1 cellular context compared by ENCODE assay signal in the genomic region with DNA sequence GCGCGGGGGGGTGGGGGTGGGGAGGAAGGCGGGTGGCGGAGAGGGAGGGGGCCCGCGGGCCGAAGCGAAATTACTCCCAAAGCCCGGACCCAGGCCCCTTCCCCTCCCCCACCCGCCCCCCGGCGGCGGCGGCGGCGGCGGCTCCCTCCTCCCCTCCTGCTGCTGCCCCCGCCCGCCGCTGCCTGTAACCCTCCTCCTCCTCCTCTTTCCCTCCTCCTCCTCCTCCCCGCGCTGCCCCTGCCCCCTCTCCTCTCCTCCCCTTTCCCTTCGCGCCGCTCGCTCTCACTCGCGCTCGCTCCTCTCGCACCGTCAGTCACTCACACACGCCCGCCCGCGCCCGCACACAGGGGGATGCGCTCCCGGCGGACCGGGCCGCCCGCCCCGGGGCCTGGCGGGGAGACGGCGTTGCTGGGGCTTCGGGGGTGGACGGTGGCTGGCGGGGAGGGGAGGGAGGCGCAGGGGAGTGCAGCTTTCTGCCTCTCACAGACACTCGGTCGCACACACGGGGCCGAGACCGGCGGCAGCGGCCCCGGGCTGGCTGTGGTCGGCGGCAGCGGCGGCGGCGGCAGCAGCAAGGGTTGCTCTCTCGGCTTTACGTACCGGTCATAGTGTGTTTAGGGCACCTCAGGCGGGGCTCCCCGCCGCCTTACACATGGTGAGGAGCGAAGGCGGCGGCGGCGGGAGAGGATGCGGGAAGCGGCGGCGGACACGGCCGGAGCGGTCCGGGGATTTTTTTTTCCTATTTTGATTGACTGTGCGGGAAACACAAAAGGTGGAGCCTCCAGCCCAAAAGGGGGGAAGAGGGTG.
TF ChIP-seq lines count a peak whose summit lies in the region.

No MANE protein-coding gene starts in this region.

TF ChIP-seq in HepG2, 621 proteins besides CTCF, POLR2A, EP300 and RAD21 (continued from another document and continues in another):
- TF ChIP-seq, protein P1, sequence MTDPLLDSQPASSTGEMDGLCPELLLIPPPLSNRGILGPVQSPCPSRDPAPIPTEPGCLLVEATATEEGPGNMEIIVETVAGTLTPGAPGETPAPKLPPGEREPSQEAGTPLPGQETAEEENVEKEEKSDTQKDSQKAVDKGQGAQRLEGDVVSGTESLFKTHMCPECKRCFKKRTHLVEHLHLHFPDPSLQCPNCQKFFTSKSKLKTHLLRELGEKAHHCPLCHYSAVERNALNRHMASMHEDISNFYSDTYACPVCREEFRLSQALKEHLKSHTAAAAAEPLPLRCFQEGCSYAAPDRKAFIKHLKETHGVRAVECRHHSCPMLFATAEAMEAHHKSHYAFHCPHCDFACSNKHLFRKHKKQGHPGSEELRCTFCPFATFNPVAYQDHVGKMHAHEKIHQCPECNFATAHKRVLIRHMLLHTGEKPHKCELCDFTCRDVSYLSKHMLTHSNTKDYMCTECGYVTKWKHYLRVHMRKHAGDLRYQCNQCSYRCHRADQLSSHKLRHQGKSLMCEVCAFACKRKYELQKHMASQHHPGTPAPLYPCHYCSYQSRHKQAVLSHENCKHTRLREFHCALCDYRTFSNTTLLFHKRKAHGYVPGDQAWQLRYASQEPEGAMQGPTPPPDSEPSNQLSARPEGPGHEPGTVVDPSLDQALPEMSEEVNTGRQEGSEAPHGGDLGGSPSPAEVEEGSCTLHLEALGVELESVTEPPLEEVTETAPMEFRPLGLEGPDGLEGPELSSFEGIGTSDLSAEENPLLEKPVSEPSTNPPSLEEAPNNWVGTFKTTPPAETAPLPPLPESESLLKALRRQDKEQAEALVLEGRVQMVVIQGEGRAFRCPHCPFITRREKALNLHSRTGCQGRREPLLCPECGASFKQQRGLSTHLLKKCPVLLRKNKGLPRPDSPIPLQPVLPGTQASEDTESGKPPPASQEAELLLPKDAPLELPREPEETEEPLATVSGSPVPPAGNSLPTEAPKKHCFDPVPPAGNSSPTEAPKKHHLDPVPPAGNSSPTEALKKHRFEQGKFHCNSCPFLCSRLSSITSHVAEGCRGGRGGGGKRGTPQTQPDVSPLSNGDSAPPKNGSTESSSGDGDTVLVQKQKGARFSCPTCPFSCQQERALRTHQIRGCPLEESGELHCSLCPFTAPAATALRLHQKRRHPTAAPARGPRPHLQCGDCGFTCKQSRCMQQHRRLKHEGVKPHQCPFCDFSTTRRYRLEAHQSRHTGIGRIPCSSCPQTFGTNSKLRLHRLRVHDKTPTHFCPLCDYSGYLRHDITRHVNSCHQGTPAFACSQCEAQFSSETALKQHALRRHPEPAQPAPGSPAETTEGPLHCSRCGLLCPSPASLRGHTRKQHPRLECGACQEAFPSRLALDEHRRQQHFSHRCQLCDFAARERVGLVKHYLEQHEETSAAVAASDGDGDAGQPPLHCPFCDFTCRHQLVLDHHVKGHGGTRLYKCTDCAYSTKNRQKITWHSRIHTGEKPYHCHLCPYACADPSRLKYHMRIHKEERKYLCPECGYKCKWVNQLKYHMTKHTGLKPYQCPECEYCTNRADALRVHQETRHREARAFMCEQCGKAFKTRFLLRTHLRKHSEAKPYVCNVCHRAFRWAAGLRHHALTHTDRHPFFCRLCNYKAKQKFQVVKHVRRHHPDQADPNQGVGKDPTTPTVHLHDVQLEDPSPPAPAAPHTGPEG (CRISPR knock-in tag; IDR thresholded peaks at IDR 0.05): peak; percentile 81; the same call in 1 of the 2 replicates
- TF ChIP-seq SAP130 (CRISPR knock-in tag; IDR thresholded peaks at IDR 0.05; ENCODE audit: low read depth): peak; percentile 59
- TF ChIP-seq JUND (CRISPR knock-in tag; IDR thresholded peaks at IDR 0.05): no peak
- peak; percentile 48 for TF ChIP-seq HDAC1 (CRISPR knock-in tag; IDR thresholded peaks at IDR 0.05)
- 0 out of 2 replicates have a peak, but pooled peaks have one; percentile 5 for TF ChIP-seq MTA1 (CRISPR knock-in tag; IDR thresholded peaks at IDR 0.05; ENCODE audit: borderline replicate concordance)
- TF ChIP-seq REL (CRISPR knock-in tag; conservative IDR thresholded peaks at IDR 0.05): no peak; the same call in 1 of the 2 replicates
- no peak for TF ChIP-seq ZNF781 (CRISPR knock-in tag; IDR thresholded peaks at IDR 0.05; ENCODE audit: borderline replicate concordance, not compliant biosample characterization)
- peak; percentile 70 for TF ChIP-seq ZNF281 (CRISPR knock-in tag; IDR thresholded peaks at IDR 0.05; ENCODE audit: borderline replicate concordance)
- 0 out of 2 replicates have a peak, but pooled peaks have one; percentile 75 for TF ChIP-seq ZNF33B (CRISPR knock-in tag; IDR thresholded peaks at IDR 0.05)
- TF ChIP-seq ATF7 (IDR thresholded peaks at IDR 0.05): no peak
- TF ChIP-seq ATF7 (CRISPR knock-in tag; IDR thresholded peaks at IDR 0.05): no peak
- peak; percentile 15 for TF ChIP-seq CBX1 (IDR thresholded peaks at IDR 0.05; ENCODE audit: low read depth)
- TF ChIP-seq, protein P2, sequence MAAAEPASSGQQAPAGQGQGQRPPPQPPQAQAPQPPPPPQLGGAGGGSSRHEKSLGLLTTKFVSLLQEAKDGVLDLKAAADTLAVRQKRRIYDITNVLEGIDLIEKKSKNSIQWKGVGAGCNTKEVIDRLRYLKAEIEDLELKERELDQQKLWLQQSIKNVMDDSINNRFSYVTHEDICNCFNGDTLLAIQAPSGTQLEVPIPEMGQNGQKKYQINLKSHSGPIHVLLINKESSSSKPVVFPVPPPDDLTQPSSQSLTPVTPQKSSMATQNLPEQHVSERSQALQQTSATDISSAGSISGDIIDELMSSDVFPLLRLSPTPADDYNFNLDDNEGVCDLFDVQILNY (CRISPR knock-in tag; conservative IDR thresholded peaks at IDR 0.05): 0 out of 2 replicates have a peak, but pooled peaks have one; percentile 49
- TF ChIP-seq, protein P3, sequence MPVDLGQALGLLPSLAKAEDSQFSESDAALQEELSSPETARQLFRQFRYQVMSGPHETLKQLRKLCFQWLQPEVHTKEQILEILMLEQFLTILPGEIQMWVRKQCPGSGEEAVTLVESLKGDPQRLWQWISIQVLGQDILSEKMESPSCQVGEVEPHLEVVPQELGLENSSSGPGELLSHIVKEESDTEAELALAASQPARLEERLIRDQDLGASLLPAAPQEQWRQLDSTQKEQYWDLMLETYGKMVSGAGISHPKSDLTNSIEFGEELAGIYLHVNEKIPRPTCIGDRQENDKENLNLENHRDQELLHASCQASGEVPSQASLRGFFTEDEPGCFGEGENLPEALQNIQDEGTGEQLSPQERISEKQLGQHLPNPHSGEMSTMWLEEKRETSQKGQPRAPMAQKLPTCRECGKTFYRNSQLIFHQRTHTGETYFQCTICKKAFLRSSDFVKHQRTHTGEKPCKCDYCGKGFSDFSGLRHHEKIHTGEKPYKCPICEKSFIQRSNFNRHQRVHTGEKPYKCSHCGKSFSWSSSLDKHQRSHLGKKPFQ (CRISPR knock-in tag; IDR thresholded peaks at IDR 0.05; ENCODE audit: insufficient replicate concordance): peak; percentile 13
- 0 out of 2 replicates have a peak, but pooled peaks have one; percentile 12 for TF ChIP-seq BRCA1 (CRISPR knock-in tag; IDR thresholded peaks at IDR 0.05)
- TF ChIP-seq IKZF4 (CRISPR knock-in tag; IDR thresholded peaks at IDR 0.05; ENCODE audit: borderline replicate concordance, low read depth, not compliant biosample characterization): peak; percentile 59
- no peak for TF ChIP-seq TCF12 (IDR thresholded peaks at IDR 0.05)
- peak; percentile 36; the same call in 1 of the 2 replicates for TF ChIP-seq TCF12 (CRISPR knock-in tag; IDR thresholded peaks at IDR 0.05)
- TF ChIP-seq SOX5 (CRISPR knock-in tag; IDR thresholded peaks at IDR 0.05; ENCODE audit: borderline replicate concordance): no peak
- TF ChIP-seq, protein P4, sequence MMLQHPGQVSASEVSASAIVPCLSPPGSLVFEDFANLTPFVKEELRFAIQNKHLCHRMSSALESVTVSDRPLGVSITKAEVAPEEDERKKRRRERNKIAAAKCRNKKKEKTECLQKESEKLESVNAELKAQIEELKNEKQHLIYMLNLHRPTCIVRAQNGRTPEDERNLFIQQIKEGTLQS (CRISPR knock-in tag; IDR thresholded peaks at IDR 0.05): 0 out of 2 replicates have a peak, but pooled peaks have one; percentile 32
- TF ChIP-seq BRF2 (CRISPR knock-in tag; IDR thresholded peaks at IDR 0.05): peak; percentile 35; the same call in 1 of the 2 replicates
- peak; percentile 42; the same call in 1 of the 2 replicates for TF ChIP-seq TARDBP (CRISPR knock-in tag; IDR thresholded peaks at IDR 0.05)
- TF ChIP-seq ZNF792 (CRISPR knock-in tag; IDR thresholded peaks at IDR 0.05): 0 out of 2 replicates have a peak, but pooled peaks have one; percentile 7
- TF ChIP-seq, protein P5, sequence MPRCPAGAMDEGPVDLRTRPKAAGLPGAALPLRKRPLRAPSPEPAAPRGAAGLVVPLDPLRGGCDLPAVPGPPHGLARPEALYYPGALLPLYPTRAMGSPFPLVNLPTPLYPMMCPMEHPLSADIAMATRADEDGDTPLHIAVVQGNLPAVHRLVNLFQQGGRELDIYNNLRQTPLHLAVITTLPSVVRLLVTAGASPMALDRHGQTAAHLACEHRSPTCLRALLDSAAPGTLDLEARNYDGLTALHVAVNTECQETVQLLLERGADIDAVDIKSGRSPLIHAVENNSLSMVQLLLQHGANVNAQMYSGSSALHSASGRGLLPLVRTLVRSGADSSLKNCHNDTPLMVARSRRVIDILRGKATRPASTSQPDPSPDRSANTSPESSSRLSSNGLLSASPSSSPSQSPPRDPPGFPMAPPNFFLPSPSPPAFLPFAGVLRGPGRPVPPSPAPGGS (CRISPR knock-in tag; IDR thresholded peaks at IDR 0.05): peak; percentile 58; the same call in 1 of the 2 replicates
- no peak for TF ChIP-seq ARNT (IDR thresholded peaks at IDR 0.05)
- TF ChIP-seq ATRX (CRISPR knock-in tag; IDR thresholded peaks at IDR 0.05; ENCODE audit: borderline replicate concordance): no peak
- TF ChIP-seq HNRNPLL (IDR thresholded peaks at IDR 0.05; ENCODE audit: low read depth, low read length, poor library complexity, severe bottlenecking): peak; percentile 77
- TF ChIP-seq, protein P6, sequence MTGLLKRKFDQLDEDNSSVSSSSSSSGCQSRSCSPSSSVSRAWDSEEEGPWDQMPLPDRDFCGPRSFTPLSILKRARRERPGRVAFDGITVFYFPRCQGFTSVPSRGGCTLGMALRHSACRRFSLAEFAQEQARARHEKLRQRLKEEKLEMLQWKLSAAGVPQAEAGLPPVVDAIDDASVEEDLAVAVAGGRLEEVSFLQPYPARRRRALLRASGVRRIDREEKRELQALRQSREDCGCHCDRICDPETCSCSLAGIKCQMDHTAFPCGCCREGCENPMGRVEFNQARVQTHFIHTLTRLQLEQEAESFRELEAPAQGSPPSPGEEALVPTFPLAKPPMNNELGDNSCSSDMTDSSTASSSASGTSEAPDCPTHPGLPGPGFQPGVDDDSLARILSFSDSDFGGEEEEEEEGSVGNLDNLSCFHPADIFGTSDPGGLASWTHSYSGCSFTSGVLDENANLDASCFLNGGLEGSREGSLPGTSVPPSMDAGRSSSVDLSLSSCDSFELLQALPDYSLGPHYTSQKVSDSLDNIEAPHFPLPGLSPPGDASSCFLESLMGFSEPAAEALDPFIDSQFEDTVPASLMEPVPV (CRISPR knock-in tag; IDR thresholded peaks at IDR 0.05): no peak
- TF ChIP-seq ZNF746 (CRISPR knock-in tag; IDR thresholded peaks at IDR 0.05): peak; percentile 84; the same call in 1 of the 2 replicates
- peak; percentile 90 for TF ChIP-seq MAZ (IDR thresholded peaks at IDR 0.05; ENCODE audit: borderline replicate concordance, low read depth, low read length)
- no peak for TF ChIP-seq MAZ (CRISPR knock-in tag; IDR thresholded peaks at IDR 0.05; ENCODE audit: low read depth)
- 0 out of 2 replicates have a peak, but pooled peaks have one; percentile 35 for TF ChIP-seq ZBTB7A (CRISPR knock-in tag; IDR thresholded peaks at IDR 0.05)
- TF ChIP-seq, protein P7, sequence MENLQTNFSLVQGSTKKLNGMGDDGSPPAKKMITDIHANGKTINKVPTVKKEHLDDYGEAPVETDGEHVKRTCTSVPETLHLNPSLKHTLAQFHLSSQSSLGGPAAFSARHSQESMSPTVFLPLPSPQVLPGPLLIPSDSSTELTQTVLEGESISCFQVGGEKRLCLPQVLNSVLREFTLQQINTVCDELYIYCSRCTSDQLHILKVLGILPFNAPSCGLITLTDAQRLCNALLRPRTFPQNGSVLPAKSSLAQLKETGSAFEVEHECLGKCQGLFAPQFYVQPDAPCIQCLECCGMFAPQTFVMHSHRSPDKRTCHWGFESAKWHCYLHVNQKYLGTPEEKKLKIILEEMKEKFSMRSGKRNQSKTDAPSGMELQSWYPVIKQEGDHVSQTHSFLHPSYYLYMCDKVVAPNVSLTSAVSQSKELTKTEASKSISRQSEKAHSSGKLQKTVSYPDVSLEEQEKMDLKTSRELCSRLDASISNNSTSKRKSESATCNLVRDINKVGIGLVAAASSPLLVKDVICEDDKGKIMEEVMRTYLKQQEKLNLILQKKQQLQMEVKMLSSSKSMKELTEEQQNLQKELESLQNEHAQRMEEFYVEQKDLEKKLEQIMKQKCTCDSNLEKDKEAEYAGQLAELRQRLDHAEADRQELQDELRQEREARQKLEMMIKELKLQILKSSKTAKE (CRISPR knock-in tag; IDR thresholded peaks at IDR 0.05; ENCODE audit: borderline replicate concordance): peak; percentile 64
- TF ChIP-seq, protein P8, sequence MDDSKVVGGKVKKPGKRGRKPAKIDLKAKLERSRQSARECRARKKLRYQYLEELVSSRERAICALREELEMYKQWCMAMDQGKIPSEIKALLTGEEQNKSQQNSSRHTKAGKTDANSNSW (CRISPR knock-in tag; IDR thresholded peaks at IDR 0.05; ENCODE audit: borderline replicate concordance): peak; percentile 20; the same call in 1 of the 2 replicates
- TF ChIP-seq ZNF136 (CRISPR knock-in tag; IDR thresholded peaks at IDR 0.05; ENCODE audit: low read depth): peak; percentile 30; the same call in 1 of the 2 replicates
- no peak for TF ChIP-seq SMC3 (IDR thresholded peaks at IDR 0.05; ENCODE audit: low read length)
